In the genomic region with DNA sequence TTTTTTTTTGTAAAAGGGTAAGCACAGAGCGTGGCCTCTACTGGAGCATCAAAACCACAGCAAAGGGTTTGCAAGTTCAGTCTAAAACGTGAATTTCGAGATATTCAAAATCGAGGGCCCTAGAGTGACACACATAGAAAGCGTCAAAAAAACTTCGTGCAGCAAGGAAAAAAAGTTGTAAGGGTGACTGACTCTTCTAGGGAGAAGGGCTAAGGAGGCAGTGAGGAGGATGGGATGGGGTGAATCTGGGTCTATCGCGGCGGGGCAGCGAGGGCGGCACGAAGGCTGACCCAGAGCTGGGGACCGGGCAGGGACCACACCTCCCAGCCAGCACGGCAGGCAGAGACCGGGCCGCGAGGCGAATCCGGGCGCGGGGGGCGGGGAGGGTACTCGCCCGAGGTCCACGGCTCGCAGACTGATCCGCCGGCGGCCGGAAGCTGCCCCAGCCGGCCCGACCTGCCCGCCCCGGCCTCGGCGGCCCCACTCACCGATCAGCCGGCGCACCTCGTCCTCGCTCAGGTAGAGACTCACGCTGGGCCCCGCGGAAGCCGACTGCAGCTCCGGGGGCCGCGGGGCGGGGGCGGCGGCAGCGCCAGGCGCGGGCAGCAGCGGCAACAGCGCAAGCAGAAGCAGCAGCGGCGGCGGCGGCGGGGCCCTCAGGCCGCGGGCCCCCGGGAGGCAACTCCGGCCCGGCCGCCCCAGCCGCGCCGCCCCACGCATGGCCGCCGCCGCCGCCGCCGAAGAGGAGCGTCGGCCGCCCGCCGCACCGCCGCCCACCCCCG, we compare ENCODE assay signal across 1 cellular context.
TF ChIP-seq lines count a peak whose summit lies in the region.

No MANE protein-coding gene starts in this region.

TF ChIP-seq in HepG2, 621 proteins besides CTCF, POLR2A, EP300 and RAD21 (continued from another document and continues in another):
- TF ChIP-seq, protein P1, sequence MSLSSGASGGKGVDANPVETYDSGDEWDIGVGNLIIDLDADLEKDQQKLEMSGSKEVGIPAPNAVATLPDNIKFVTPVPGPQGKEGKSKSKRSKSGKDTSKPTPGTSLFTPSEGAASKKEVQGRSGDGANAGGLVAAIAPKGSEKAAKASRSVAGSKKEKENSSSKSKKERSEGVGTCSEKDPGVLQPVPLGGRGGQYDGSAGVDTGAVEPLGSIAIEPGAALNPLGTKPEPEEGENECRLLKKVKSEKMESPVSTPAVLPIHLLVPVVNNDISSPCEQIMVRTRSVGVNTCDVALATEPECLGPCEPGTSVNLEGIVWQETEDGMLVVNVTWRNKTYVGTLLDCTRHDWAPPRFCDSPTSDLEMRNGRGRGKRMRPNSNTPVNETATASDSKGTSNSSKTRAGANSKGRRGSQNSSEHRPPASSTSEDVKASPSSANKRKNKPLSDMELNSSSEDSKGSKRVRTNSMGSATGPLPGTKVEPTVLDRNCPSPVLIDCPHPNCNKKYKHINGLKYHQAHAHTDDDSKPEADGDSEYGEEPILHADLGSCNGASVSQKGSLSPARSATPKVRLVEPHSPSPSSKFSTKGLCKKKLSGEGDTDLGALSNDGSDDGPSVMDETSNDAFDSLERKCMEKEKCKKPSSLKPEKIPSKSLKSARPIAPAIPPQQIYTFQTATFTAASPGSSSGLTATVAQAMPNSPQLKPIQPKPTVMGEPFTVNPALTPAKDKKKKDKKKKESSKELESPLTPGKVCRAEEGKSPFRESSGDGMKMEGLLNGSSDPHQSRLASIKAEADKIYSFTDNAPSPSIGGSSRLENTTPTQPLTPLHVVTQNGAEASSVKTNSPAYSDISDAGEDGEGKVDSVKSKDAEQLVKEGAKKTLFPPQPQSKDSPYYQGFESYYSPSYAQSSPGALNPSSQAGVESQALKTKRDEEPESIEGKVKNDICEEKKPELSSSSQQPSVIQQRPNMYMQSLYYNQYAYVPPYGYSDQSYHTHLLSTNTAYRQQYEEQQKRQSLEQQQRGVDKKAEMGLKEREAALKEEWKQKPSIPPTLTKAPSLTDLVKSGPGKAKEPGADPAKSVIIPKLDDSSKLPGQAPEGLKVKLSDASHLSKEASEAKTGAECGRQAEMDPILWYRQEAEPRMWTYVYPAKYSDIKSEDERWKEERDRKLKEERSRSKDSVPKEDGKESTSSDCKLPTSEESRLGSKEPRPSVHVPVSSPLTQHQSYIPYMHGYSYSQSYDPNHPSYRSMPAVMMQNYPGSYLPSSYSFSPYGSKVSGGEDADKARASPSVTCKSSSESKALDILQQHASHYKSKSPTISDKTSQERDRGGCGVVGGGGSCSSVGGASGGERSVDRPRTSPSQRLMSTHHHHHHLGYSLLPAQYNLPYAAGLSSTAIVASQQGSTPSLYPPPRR (CRISPR knock-in tag; IDR thresholded peaks at IDR 0.05; ENCODE audit: borderline replicate concordance), result peak; percentile 37; the same call in 1 of the 2 replicates
- TF ChIP-seq, protein P2, sequence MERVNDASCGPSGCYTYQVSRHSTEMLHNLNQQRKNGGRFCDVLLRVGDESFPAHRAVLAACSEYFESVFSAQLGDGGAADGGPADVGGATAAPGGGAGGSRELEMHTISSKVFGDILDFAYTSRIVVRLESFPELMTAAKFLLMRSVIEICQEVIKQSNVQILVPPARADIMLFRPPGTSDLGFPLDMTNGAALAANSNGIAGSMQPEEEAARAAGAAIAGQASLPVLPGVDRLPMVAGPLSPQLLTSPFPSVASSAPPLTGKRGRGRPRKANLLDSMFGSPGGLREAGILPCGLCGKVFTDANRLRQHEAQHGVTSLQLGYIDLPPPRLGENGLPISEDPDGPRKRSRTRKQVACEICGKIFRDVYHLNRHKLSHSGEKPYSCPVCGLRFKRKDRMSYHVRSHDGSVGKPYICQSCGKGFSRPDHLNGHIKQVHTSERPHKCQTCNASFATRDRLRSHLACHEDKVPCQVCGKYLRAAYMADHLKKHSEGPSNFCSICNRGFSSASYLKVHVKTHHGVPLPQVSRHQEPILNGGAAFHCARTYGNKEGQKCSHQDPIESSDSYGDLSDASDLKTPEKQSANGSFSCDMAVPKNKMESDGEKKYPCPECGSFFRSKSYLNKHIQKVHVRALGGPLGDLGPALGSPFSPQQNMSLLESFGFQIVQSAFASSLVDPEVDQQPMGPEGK (CRISPR knock-in tag; IDR thresholded peaks at IDR 0.05), result peak; percentile 68; the same call in 1 of the 2 replicates
- TF ChIP-seq HNRNPK (IDR thresholded peaks at IDR 0.05; ENCODE audit: low read depth, low read length, poor library complexity, severe bottlenecking) (peak; percentile 11), REXO4 (CRISPR knock-in tag; IDR thresholded peaks at IDR 0.05; ENCODE audit: borderline replicate concordance) (no peak), ATF7-NPFF (CRISPR knock-in tag; IDR thresholded peaks at IDR 0.05; ENCODE audit: low read depth) (peak; percentile 61), CBX5 (CRISPR knock-in tag; IDR thresholded peaks at IDR 0.05; ENCODE audit: borderline replicate concordance) (no peak), ZNF678 (CRISPR knock-in tag; IDR thresholded peaks at IDR 0.05) (0 out of 2 replicates have a peak, but pooled peaks have one; percentile 38), SALL2 (CRISPR knock-in tag; IDR thresholded peaks at IDR 0.05) (peak; percentile 17; the same call in 1 of the 2 replicates), ZNF572 (CRISPR knock-in tag; IDR thresholded peaks at IDR 0.05) (no peak), MBD4 (IDR thresholded peaks at IDR 0.05; ENCODE audit: borderline replicate concordance, low read length) (no peak), SNRNP70 (IDR thresholded peaks at IDR 0.05; ENCODE audit: low read depth, low read length) (no peak), ZNF260 (CRISPR knock-in tag; IDR thresholded peaks at IDR 0.05; ENCODE audit: borderline replicate concordance, low read depth) (no peak), ZNF790 (CRISPR knock-in tag; IDR thresholded peaks at IDR 0.05; ENCODE audit: borderline replicate concordance) (0 out of 2 replicates have a peak, but pooled peaks have one; percentile 41), KAT8 (CRISPR knock-in tag; IDR thresholded peaks at IDR 0.05) (0 out of 2 replicates have a peak, but pooled peaks have one; percentile 19), ZNF138 (CRISPR knock-in tag; IDR thresholded peaks at IDR 0.05; ENCODE audit: low read depth) (no peak), NFKBIZ (CRISPR knock-in tag; IDR thresholded peaks at IDR 0.05) (no peak), MED8 (CRISPR knock-in tag; IDR thresholded peaks at IDR 0.05; ENCODE audit: insufficient replicate concordance) (no peak), ZNF782 (CRISPR knock-in tag; IDR thresholded peaks at IDR 0.05; ENCODE audit: borderline replicate concordance) (0 out of 2 replicates have a peak, but pooled peaks have one; percentile 46), MIER3 (CRISPR knock-in tag; IDR thresholded peaks at IDR 0.05; ENCODE audit: borderline replicate concordance) (peak; percentile 33; the same call in 1 of the 2 replicates), TSC22D2 (CRISPR knock-in tag; IDR thresholded peaks at IDR 0.05; ENCODE audit: borderline replicate concordance) (peak; percentile 34; the same call in 1 of the 2 replicates)
- TF ChIP-seq, protein P3, sequence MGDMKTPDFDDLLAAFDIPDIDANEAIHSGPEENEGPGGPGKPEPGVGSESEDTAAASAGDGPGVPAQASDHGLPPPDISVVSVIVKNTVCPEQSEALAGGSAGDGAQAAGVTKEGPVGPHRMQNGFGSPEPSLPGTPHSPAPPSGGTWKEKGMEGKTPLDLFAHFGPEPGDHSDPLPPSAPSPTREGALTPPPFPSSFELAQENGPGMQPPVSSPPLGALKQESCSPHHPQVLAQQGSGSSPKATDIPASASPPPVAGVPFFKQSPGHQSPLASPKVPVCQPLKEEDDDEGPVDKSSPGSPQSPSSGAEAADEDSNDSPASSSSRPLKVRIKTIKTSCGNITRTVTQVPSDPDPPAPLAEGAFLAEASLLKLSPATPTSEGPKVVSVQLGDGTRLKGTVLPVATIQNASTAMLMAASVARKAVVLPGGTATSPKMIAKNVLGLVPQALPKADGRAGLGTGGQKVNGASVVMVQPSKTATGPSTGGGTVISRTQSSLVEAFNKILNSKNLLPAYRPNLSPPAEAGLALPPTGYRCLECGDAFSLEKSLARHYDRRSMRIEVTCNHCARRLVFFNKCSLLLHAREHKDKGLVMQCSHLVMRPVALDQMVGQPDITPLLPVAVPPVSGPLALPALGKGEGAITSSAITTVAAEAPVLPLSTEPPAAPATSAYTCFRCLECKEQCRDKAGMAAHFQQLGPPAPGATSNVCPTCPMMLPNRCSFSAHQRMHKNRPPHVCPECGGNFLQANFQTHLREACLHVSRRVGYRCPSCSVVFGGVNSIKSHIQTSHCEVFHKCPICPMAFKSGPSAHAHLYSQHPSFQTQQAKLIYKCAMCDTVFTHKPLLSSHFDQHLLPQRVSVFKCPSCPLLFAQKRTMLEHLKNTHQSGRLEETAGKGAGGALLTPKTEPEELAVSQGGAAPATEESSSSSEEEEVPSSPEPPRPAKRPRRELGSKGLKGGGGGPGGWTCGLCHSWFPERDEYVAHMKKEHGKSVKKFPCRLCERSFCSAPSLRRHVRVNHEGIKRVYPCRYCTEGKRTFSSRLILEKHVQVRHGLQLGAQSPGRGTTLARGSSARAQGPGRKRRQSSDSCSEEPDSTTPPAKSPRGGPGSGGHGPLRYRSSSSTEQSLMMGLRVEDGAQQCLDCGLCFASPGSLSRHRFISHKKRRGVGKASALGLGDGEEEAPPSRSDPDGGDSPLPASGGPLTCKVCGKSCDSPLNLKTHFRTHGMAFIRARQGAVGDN (CRISPR knock-in tag; IDR thresholded peaks at IDR 0.05), result peak; percentile 65
- TF ChIP-seq, protein P4, sequence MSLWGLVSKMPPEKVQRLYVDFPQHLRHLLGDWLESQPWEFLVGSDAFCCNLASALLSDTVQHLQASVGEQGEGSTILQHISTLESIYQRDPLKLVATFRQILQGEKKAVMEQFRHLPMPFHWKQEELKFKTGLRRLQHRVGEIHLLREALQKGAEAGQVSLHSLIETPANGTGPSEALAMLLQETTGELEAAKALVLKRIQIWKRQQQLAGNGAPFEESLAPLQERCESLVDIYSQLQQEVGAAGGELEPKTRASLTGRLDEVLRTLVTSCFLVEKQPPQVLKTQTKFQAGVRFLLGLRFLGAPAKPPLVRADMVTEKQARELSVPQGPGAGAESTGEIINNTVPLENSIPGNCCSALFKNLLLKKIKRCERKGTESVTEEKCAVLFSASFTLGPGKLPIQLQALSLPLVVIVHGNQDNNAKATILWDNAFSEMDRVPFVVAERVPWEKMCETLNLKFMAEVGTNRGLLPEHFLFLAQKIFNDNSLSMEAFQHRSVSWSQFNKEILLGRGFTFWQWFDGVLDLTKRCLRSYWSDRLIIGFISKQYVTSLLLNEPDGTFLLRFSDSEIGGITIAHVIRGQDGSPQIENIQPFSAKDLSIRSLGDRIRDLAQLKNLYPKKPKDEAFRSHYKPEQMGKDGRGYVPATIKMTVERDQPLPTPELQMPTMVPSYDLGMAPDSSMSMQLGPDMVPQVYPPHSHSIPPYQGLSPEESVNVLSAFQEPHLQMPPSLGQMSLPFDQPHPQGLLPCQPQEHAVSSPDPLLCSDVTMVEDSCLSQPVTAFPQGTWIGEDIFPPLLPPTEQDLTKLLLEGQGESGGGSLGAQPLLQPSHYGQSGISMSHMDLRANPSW (CRISPR knock-in tag; IDR thresholded peaks at IDR 0.05; ENCODE audit: borderline replicate concordance), result no peak
- TF ChIP-seq, protein P5, sequence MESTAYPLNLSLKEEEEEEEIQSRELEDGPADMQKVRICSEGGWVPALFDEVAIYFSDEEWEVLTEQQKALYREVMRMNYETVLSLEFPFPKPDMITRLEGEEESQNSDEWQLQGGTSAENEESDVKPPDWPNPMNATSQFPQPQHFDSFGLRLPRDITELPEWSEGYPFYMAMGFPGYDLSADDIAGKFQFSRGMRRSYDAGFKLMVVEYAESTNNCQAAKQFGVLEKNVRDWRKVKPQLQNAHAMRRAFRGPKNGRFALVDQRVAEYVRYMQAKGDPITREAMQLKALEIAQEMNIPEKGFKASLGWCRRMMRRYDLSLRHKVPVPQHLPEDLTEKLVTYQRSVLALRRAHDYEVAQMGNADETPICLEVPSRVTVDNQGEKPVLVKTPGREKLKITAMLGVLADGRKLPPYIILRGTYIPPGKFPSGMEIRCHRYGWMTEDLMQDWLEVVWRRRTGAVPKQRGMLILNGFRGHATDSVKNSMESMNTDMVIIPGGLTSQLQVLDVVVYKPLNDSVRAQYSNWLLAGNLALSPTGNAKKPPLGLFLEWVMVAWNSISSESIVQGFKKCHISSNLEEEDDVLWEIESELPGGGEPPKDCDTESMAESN (CRISPR knock-in tag; conservative IDR thresholded peaks at IDR 0.05), result no peak
- TF ChIP-seq, protein P6, sequence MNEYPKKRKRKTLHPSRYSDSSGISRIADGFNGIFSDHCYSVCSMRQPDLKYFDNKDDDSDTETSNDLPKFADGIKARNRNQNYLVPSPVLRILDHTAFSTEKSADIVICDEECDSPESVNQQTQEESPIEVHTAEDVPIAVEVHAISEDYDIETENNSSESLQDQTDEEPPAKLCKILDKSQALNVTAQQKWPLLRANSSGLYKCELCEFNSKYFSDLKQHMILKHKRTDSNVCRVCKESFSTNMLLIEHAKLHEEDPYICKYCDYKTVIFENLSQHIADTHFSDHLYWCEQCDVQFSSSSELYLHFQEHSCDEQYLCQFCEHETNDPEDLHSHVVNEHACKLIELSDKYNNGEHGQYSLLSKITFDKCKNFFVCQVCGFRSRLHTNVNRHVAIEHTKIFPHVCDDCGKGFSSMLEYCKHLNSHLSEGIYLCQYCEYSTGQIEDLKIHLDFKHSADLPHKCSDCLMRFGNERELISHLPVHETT (CRISPR knock-in tag; conservative IDR thresholded peaks at IDR 0.05), result 0 out of 2 replicates have a peak, but pooled peaks have one; percentile 20
- TF ChIP-seq, protein P7, sequence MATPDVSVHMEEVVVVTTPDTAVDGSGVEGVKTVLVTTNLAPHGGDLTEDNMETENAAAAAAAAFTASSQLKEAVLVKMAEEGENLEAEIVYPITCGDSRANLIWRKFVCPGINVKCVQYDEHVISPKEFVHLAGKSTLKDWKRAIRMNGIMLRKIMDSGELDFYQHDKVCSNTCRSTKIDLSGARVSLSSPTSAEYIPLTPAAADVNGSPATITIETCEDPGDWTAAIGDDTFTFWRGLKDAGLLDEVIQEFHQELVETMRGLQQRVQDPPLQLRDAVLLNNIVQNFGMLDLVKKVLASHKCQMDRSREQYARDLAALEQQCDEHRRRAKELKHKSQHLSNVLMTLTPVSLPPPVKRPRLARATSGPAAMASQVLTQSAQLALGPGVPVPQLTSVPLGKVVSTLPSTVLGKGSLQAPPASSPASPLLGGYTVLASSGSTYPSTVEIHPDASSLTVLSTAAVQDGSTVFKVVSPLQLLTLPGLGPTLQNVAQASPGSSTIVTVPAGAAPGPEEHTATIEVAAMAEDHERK (CRISPR knock-in tag; IDR thresholded peaks at IDR 0.05; ENCODE audit: low read depth), result no peak
